Comparison of ENCODE assay signal across 11 cellular contexts in the genomic region with DNA sequence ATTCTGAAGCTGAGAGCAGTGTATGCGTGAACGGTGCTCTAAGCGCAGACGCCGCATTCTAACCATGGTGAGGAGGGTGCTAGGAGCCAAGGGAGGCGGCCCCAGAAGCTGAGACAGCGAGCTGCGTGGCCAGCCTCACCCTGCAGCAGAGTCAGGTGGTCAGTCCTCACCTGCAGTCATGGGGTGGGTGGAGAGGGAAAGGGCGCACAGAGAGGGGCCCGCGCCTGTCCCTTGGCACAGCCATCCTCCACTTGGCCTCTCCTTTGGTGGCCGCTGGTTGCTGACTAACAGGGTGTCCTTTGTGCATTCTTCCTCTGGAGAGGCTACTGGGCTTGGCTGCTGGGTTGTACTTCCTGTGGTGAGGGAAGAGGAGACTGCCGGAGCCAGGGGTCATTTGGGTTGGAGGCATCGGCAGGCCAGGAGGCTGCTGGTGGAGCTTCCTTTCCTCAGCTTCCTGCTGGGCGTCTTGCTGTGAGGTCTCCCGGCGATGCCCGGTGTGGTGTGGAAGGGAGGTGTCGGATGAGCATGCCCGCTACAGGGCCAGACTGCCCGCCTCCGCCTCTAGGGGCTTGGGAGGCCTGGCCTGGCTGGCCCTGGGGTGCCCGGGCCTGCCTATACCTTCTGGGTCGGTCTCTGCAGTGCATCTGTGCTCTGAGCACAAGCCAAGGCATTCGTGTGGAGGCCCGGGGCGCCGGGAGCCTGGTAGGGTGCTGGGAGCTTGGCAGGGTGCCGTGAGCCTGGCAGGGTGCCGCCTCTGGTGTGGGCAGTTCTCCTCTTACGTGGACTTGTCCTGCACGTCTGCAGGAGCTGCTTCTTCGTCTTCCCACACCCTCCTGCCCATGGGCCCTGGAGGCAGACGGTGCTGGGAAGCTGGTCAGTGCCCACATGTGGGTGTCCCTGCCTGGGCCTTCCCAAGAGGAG. TPM values are rescaled to one million over a fixed set of nuclear protein-coding genes. Genes with fewer than 3 reads are reported as not detected.
A peak's percentile ranks its signal among the peaks of the same experiment; 100 is the strongest.
DNase-seq lines count a peak whose midpoint lies in the region; ATAC-seq, FAIRE-seq and TF ChIP-seq lines count a peak whose summit lies in the region.
"Had no signal": no experiment of that assay in that cellular context is flagged by ENCODE, and none has a peak within 500 bp of the region (broad histone marks: within the 10 kb centered on the region; RNA-seq: fewer than 3 reads in every experiment).

No MANE protein-coding gene starts in this region.

- 82 to 89% (median 86%) methylated on average over 15 to 34 of the region's 34 CpGs for WGBS in stomach, 5 donors

- H3K4me3 ChIP-seq in astrocyte of the spinal cord (ENCODE audit: low read depth, low read length) = no peak overlapping the region
- no peak overlapping the region for H3K4me3 ChIP-seq in kidney (ENCODE audit: low read length in 2 of 2)
- H3K4me3 ChIP-seq in stomach = no peak overlapping the region

- H3K27me3 ChIP-seq in stomach = no peaks in the 10 kb centered on the region

- no peak for FAIRE-seq in kidney (lab: Jason Lieb, UNC)
- FAIRE-seq: frontal cortex had no signal

- no peak overlapping the region for H3K4me3 Mint-ChIP-seq in activated T-helper 2 cell treated with anti-CD3 and anti-CD28 coated beads, Interferon-gamma antibody, Interleukin-2, Interleukin-4, amounts not matched to agents 10 μg/mL and 5 μg/mL and 100 μg/mL, durations not matched to agents 14 hours and 24 hours and 36 hours (ENCODE audit: low read depth)

- ATAC-seq in GM18858 (IDR thresholded peaks at IDR 0.05; ENCODE audit: unreplicated experiment) = no peak

- H3K4me1 ChIP-seq in kidney (ENCODE audit: control insufficient read depth in 1 of 2, insufficient read depth in 1 of 2, low read depth in 1 of 2, low read length in 2 of 2) = peaks cover 0 to 6% of the 10 kb centered on the region in 2 donors
- H3K4me1 ChIP-seq in stomach = peaks cover 3 to 39% (median 25%) of the 10 kb centered on the region in 4 donors

- H3K36me3 ChIP-seq in kidney (ENCODE audit: control insufficient read depth in 1 of 2, insufficient read depth in 2 of 2, low read length in 2 of 2) = peaks cover 2 to 12% of the 10 kb centered on the region in 2 donors
- H3K36me3 ChIP-seq in stomach = peaks cover 12 to 92% (median 71%) of the 10 kb centered on the region in 4 donors

- H3K9me3 ChIP-seq in kidney (ENCODE audit: control insufficient read depth in 1 of 2, low read length in 2 of 2) (no peaks in the 10 kb centered on the region), stomach (no peaks in the 10 kb centered on the region)

- no peak overlapping the region for H3K27ac Mint-ChIP-seq in activated T-helper 2 cell treated with anti-CD3 and anti-CD28 coated beads, Interferon-gamma antibody, Interleukin-2, Interleukin-4, amounts not matched to agents 10 μg/mL and 5 μg/mL and 100 μg/mL, durations not matched to agents 14 hours and 24 hours and 36 hours
- H3K27ac Mint-ChIP-seq: IgD-negative memory B cell had no signal

- TF ChIP-seq CTCF in astrocyte of the spinal cord (IDR thresholded peaks at IDR 0.05; ENCODE audit: low read depth, low read length) (no peak), kidney (IDR thresholded peaks at IDR 0.05; ENCODE audit: borderline replicate concordance, extremely low read depth, insufficient read depth) (no peak), stomach (IDR thresholded peaks at IDR 0.05) (no peak)

- H3K27me3 Mint-ChIP-seq in activated T-helper 2 cell treated with anti-CD3 and anti-CD28 coated beads, Interferon-gamma antibody, Interleukin-2, Interleukin-4, amounts not matched to agents 10 μg/mL and 5 μg/mL and 100 μg/mL, durations not matched to agents 14 hours and 24 hours and 36 hours (ENCODE audit: low read depth) = no peaks in the 10 kb centered on the region
- H3K27me3 Mint-ChIP-seq: IgD-negative memory B cell, naive B cell had no signal

- peaks cover 17% of the 10 kb centered on the region for H3K4me1 Mint-ChIP-seq in activated T-helper 2 cell treated with anti-CD3 and anti-CD28 coated beads, Interferon-gamma antibody, Interleukin-2, Interleukin-4, amounts not matched to agents 10 μg/mL and 5 μg/mL and 100 μg/mL, durations not matched to agents 14 hours and 24 hours and 36 hours (ENCODE audit: low read depth)

- H3K9ac ChIP-seq in kidney (ENCODE audit: low read length in 2 of 2) = no peak overlapping the region

- no peak for TF ChIP-seq EP300 in stomach (IDR thresholded peaks at IDR 0.05)

- intact Hi-C loops in kidney (cut with DNase I) = no loop called here
- intact Hi-C loops in stomach (cut with DNase I; ENCODE audit: low total_unique reads) = no loop called here
- intact Hi-C loops in activated T-helper 2 cell treated with anti-CD3 and anti-CD28 coated beads, Interferon-gamma antibody, Interleukin-2, Interleukin-4, amounts not matched to agents 10 μg/mL and 5 μg/mL and 100 μg/mL, durations not matched to agents 14 hours and 24 hours and 36 hours (cut with micrococcal nuclease) = no loop called here

- H3K27ac ChIP-seq in kidney (ENCODE audit: low read depth in 2 of 2, low read length in 2 of 2) = peak overlapping the region in 1 of 2 donors; percentile 3
- peak overlapping the region in 4 of 5 donors; percentile 0 to 33 (median 8) for H3K27ac ChIP-seq in stomach

- in situ Hi-C loops in astrocyte of the spinal cord (cut with HindIII; ENCODE audit: low sequenced_read_pairs) = no loop called here

- peaks cover 78% of the 10 kb centered on the region for H3K36me3 Mint-ChIP-seq in activated T-helper 2 cell treated with anti-CD3 and anti-CD28 coated beads, Interferon-gamma antibody, Interleukin-2, Interleukin-4, amounts not matched to agents 10 μg/mL and 5 μg/mL and 100 μg/mL, durations not matched to agents 14 hours and 24 hours and 36 hours (ENCODE audit: low read depth)

- TF ChIP-seq POLR2A in stomach (IDR thresholded peaks at IDR 0.05) = no peak

- H3K9me3 Mint-ChIP-seq in activated T-helper 2 cell treated with anti-CD3 and anti-CD28 coated beads, Interferon-gamma antibody, Interleukin-2, Interleukin-4, amounts not matched to agents 10 μg/mL and 5 μg/mL and 100 μg/mL, durations not matched to agents 14 hours and 24 hours and 36 hours = no peaks in the 10 kb centered on the region
- H3K9me3 Mint-ChIP-seq: IgD-negative memory B cell, naive B cell had no signal

- DNase-seq in NCI-H2196 (lab: John Stamatoyannopoulos, UW; ENCODE audit: unreplicated experiment) (peak; percentile 90), astrocyte of the spinal cord (ENCODE audit: low read depth, low spot score) (peak; percentile 25), kidney (peak; percentile 74), stomach (no peak), NCI-H2029 treated with DMSO at 0.1 percent for 48 hours (lab: John Stamatoyannopoulos, UW) (no peak)
- no peak for DNase-seq in activated T-helper 2 cell treated with anti-CD3 and anti-CD28 coated beads, Interferon-gamma antibody, Interleukin-2, Interleukin-4, amounts not matched to agents 10 μg/mL and 5 μg/mL and 100 μg/mL, durations not matched to agents 14 hours and 24 hours and 36 hours (ENCODE audit: low spot score)
- DNase-seq: activated CD4-positive, CD25-positive, alpha-beta regulatory T cell; naive B cell had no signal

RNA-seq across cellular contexts. Expression of a gene that starts 17.4 kb away (rescaled TPM):
- total RNA-seq in kidney (276 TPM), stomach (100 to 1,000 TPM in 4 of 5 donors, 10 to 100 TPM in 1; 84.8 to 358 (median 208) TPM)
- polyA plus RNA-seq in kidney (ENCODE audit: insufficient read depth, low read depth, low replicate concordance) (43.4 TPM), stomach (10 to 100 TPM; 12.3 to 29.6 (median 12.4) TPM)
- 297 and 309 TPM in 2 replicates for total RNA-seq in activated T-helper 2 cell treated with anti-CD3 and anti-CD28 coated beads, Interferon-gamma antibody, Interleukin-2, Interleukin-4, amounts not matched to agents 10 μg/mL and 5 μg/mL and 100 μg/mL, durations not matched to agents 14 hours and 24 hours and 36 hours

RNA-seq across cellular contexts. Expression of a gene that starts 57.8 kb away (rescaled TPM):
- total RNA-seq in kidney (24.5 TPM), stomach (10 to 100 TPM in 3 of 5 donors, 1 to 10 TPM in 2; 2.3 to 93.3 (median 10.1) TPM)
- polyA plus RNA-seq in kidney (ENCODE audit: insufficient read depth, low read depth, low replicate concordance) (11.3 TPM), stomach (1 to 10 TPM; 2.6 to 8.7 (median 3.0) TPM)
- 9.7 TPM in 2 replicates for total RNA-seq in activated T-helper 2 cell treated with anti-CD3 and anti-CD28 coated beads, Interferon-gamma antibody, Interleukin-2, Interleukin-4, amounts not matched to agents 10 μg/mL and 5 μg/mL and 100 μg/mL, durations not matched to agents 14 hours and 24 hours and 36 hours

RNA-seq across cellular contexts. Expression of a gene that starts 57.9 kb away (rescaled TPM):
- 63.2 TPM for total RNA-seq in kidney
- polyA plus RNA-seq in kidney (ENCODE audit: insufficient read depth, low read depth, low replicate concordance) = 25.9 TPM
- 100 to 1,000 TPM in 2 of 5 donors, 10 to 100 TPM in 3; 15.8 to 307 (median 54.2) TPM for total RNA-seq in stomach
- polyA plus RNA-seq in stomach = 10 to 100 TPM; 15.7 to 30.1 (median 25.2) TPM
- 25.5 and 29.0 TPM in 2 replicates for total RNA-seq in activated T-helper 2 cell treated with anti-CD3 and anti-CD28 coated beads, Interferon-gamma antibody, Interleukin-2, Interleukin-4, amounts not matched to agents 10 μg/mL and 5 μg/mL and 100 μg/mL, durations not matched to agents 14 hours and 24 hours and 36 hours

Comparison
In these comparisons a context has a peak if more than half of its experiments do, and no peak if none do; other contexts are left out.
1. DNase-seq: peak in NCI-H2196 (single experiment), astrocyte of the spinal cord (single experiment) and kidney (single experiment); none in stomach (single experiment), NCI-H2029 treated with DMSO at 0.1 percent for 48 hours (single experiment) and activated T-helper 2 cell treated with anti-CD3 and anti-CD28 coated beads, Interferon-gamma antibody, Interleukin-2, Interleukin-4, amounts not matched to agents 10 μg/mL and 5 μg/mL and 100 μg/mL, durations not matched to agents 14 hours and 24 hours and 36 hours (single experiment).